In the genomic region with DNA sequence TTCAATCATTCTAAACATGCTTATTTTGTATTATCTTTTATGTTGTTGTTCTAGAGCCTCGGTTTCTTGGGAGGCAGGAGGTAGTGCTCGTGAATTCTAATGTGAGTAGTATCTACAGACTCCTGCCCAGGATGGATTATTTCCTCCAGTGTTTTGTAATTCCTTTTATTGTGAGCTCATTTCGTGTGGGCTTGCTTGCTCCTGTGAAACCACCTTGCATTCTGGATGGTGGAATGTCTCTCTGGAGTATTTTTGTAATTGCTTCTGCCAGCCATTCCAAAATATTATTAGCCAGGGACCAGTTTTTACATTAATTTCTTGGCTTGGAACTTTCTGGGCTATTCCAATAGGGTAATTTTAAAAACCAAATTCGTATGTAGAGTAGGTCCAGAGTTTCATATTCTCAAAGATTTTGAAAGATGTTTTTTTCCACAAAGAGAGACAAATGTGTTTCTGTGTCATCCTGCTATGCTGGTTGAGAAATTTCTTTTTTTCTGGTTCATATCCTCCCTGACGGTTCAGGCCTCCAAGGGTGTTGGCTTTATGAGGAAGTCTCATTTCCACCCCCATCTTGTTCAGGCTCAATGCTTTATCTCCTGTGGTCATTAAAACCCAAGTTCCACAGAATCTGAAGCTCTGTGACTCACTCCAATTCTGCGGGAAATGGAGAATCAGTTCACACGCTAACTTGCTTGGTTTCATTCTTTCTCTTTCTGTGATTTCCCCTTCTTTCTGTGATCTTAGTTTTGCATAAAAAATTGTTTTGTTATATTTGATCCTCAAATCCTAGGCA, we compare ENCODE assay signal across 10 cellular contexts. TPM values are rescaled to one million over a fixed set of nuclear protein-coding genes. Genes with fewer than 3 reads are reported as not detected.
DNase-seq lines count a peak whose midpoint lies in the region; ATAC-seq and TF ChIP-seq lines count a peak whose summit lies in the region.
"Had no signal": no experiment of that assay in that cellular context is flagged by ENCODE, and none has a peak within 500 bp of the region (broad histone marks: within the 10 kb centered on the region; RNA-seq: fewer than 3 reads in every experiment).

No MANE protein-coding gene starts in this region.

- H3K36me3 ChIP-seq in SK-N-SH (replicated peaks in 1 of 2; ENCODE audit: control insufficient read depth in 1 of 2, insufficient read depth in 2 of 2, low read length in 1 of 2): no peaks in the 10 kb centered on the region
- peaks cover 36% of the 10 kb centered on the region for H3K36me3 ChIP-seq in SJSA1
- no peaks in the 10 kb centered on the region for H3K36me3 ChIP-seq in Peyer's patch

- no peak for TF ChIP-seq RAD21 in SK-N-SH (IDR thresholded peaks at IDR 0.05; ENCODE audit: low read length)

- POLR2A ChIA-PET in SK-N-SH (lab: Yijun Ruan, JAX): no interaction called here

- H3K4me3 ChIP-seq in SK-N-SH (ENCODE audit: low read depth in 2 of 2, low read length in 1 of 2) (no peak overlapping the region), SJSA1 (peak overlapping the region; percentile 17), Peyer's patch (no peak overlapping the region)

- TF ChIP-seq POLR2A in Peyer's patch (IDR thresholded peaks at IDR 0.05): no peak

- H4K20me1 ChIP-seq in SK-N-SH (ENCODE audit: insufficient read depth): no peaks in the 10 kb centered on the region

- CTCF ChIA-PET in SK-N-SH (lab: Yijun Ruan, JAX): interaction anchor here (0.6 kb wide), 1 partner anchor 12 kb away, joined by 3 read pairs; no protein-coding TSS in a partner anchor

- H3K9me3 ChIP-seq in SK-N-SH (no peaks in the 10 kb centered on the region), SJSA1 (replicated peaks) (no peaks in the 10 kb centered on the region), Peyer's patch (no peaks in the 10 kb centered on the region)

- ATAC-seq in SK-N-SH treated with all-trans-retinoic acid at 6 μM for 48 hours: no peak; the same call in 2 of the 3 replicates

- H3K4me2 ChIP-seq in SK-N-SH: no peak overlapping the region

- 59% methylated on average over 7 of the region's 7 CpGs for WGBS in SK-N-SH (ENCODE audit: low lambda C conversion rate)

- TF ChIP-seq CTCF in SK-N-SH (IDR thresholded peaks at IDR 0.05): no peak
- TF ChIP-seq CTCF in Peyer's patch (IDR thresholded peaks at IDR 0.05): no peak

- peak overlapping the region; percentile 3; the same call in 1 of the 2 replicates for H2AFZ ChIP-seq in SK-N-SH (ENCODE audit: low read depth)

- peak overlapping the region; percentile 38 to 53; a peak in 3 of 4 replicates for H3K27ac ChIP-seq in SK-N-SH (ENCODE audit: low read depth in 2 of 2, low read length in 1 of 2)
- peak overlapping the region; percentile 99 for H3K27ac ChIP-seq in SJSA1
- peak overlapping the region in 1 of 4 donors; percentile 41 for H3K27ac ChIP-seq in Peyer's patch
- H3K27ac ChIP-seq: 22Rv1 had no signal

- no peak overlapping the region for H3K9ac ChIP-seq in SK-N-SH

- H3K4me1 ChIP-seq in SK-N-SH (ENCODE audit: control insufficient read depth in 1 of 2, insufficient read depth in 2 of 2, low read depth in 1 of 2, low read length in 1 of 2): peaks cover 0 to 8% of the 10 kb centered on the region in 2 experiments; a peak in 3 of 4 replicates
- peaks cover 78% of the 10 kb centered on the region for H3K4me1 ChIP-seq in SJSA1 (replicated peaks)
- H3K4me1 ChIP-seq in Peyer's patch: peaks cover 0 to 6% (median 0%) of the 10 kb centered on the region in 4 donors

- DNase-seq in SK-N-SH (no peak), SJSA1 (ENCODE audit: low read depth in 1 of 2, low spot score in 2 of 2) (peak; percentile 79 to 94), fibroblast of peridontal ligament (ENCODE audit: extremely low read depth) (peak; percentile 95), NCI-H1417 (lab: John Stamatoyannopoulos, UW) (no peak), Peyer's patch (no peak), HuH-7.5 (ENCODE audit: low spot score) (no peak)
- peak in 2 of 3 experiments; percentile 5 to 11 for DNase-seq in stimulated activated CD4-positive, alpha-beta T cell treated with anti-CD3 and anti-CD28 coated beads, TNF-alpha, amount 100 ng/mL, for 24 hours (ENCODE audit: low read depth in 3 of 3)
- DNase-seq: NCI-H446 treated with DMSO at 0.1 percent for 48 hours had no signal

- peaks cover 8% of the 10 kb centered on the region for H3F3A ChIP-seq in SK-N-SH (replicated peaks; ENCODE audit: insufficient read depth)

- H3K27me3 ChIP-seq in SK-N-SH (ENCODE audit: insufficient read depth): no peaks in the 10 kb centered on the region
- no peaks in the 10 kb centered on the region for H3K27me3 ChIP-seq in SJSA1 (replicated peaks)
- no peaks in the 10 kb centered on the region for H3K27me3 ChIP-seq in Peyer's patch

- no peak for TF ChIP-seq EP300 in SK-N-SH (IDR thresholded peaks at IDR 0.05; ENCODE audit: borderline replicate concordance in 1 of 2, low read depth in 1 of 2, low read length in 1 of 2)

- H3K9me2 ChIP-seq in SK-N-SH: no peaks in the 10 kb centered on the region

- no peaks in the 10 kb centered on the region for H3K79me2 ChIP-seq in SK-N-SH (ENCODE audit: insufficient read depth)

TF ChIP-seq in SK-N-SH, 30 proteins besides CTCF, POLR2A, EP300 and RAD21 (continues in another document):
- TF ChIP-seq, protein P1, sequence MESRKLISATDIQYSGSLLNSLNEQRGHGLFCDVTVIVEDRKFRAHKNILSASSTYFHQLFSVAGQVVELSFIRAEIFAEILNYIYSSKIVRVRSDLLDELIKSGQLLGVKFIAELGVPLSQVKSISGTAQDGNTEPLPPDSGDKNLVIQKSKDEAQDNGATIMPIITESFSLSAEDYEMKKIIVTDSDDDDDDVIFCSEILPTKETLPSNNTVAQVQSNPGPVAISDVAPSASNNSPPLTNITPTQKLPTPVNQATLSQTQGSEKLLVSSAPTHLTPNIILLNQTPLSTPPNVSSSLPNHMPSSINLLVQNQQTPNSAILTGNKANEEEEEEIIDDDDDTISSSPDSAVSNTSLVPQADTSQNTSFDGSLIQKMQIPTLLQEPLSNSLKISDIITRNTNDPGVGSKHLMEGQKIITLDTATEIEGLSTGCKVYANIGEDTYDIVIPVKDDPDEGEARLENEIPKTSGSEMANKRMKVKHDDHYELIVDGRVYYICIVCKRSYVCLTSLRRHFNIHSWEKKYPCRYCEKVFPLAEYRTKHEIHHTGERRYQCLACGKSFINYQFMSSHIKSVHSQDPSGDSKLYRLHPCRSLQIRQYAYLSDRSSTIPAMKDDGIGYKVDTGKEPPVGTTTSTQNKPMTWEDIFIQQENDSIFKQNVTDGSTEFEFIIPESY (IDR thresholded peaks at IDR 0.05; ENCODE audit: borderline replicate concordance, low read depth): no peak
- no peak for TF ChIP-seq RXRA (IDR thresholded peaks at IDR 0.05; ENCODE audit: borderline replicate concordance, low read depth)

TF ChIP-seq in SK-N-SH treated with all-trans-retinoic acid at 6 μM for 48 hours, 23 proteins besides CTCF, POLR2A, EP300 and RAD21 (continues in another document):
- TF ChIP-seq ZNF565 (CRISPR knock-in tag; conservative IDR thresholded peaks at IDR 0.05; ENCODE audit: low read depth): no peak
- no peak for TF ChIP-seq ARNTL (CRISPR knock-in tag; IDR thresholded peaks at IDR 0.05; ENCODE audit: borderline replicate concordance, low read depth)
- TF ChIP-seq ISL1 (CRISPR knock-in tag; IDR thresholded peaks at IDR 0.05): no peak
- no peak for TF ChIP-seq PPARA (CRISPR knock-in tag; IDR thresholded peaks at IDR 0.05; ENCODE audit: borderline replicate concordance)
- TF ChIP-seq OSR1 (CRISPR knock-in tag; IDR thresholded peaks at IDR 0.05): no peak
- no peak for TF ChIP-seq SNAI2 (CRISPR knock-in tag; IDR thresholded peaks at IDR 0.05)
- no peak for TF ChIP-seq GLIS3 (CRISPR knock-in tag; IDR thresholded peaks at IDR 0.05)
- TF ChIP-seq, protein P2, sequence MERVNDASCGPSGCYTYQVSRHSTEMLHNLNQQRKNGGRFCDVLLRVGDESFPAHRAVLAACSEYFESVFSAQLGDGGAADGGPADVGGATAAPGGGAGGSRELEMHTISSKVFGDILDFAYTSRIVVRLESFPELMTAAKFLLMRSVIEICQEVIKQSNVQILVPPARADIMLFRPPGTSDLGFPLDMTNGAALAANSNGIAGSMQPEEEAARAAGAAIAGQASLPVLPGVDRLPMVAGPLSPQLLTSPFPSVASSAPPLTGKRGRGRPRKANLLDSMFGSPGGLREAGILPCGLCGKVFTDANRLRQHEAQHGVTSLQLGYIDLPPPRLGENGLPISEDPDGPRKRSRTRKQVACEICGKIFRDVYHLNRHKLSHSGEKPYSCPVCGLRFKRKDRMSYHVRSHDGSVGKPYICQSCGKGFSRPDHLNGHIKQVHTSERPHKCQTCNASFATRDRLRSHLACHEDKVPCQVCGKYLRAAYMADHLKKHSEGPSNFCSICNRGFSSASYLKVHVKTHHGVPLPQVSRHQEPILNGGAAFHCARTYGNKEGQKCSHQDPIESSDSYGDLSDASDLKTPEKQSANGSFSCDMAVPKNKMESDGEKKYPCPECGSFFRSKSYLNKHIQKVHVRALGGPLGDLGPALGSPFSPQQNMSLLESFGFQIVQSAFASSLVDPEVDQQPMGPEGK (CRISPR knock-in tag; IDR thresholded peaks at IDR 0.05; ENCODE audit: borderline replicate concordance): no peak
- no peak for TF ChIP-seq BACH2 (CRISPR knock-in tag; IDR thresholded peaks at IDR 0.05; ENCODE audit: borderline replicate concordance)
- TF ChIP-seq ESRRG (CRISPR knock-in tag; IDR thresholded peaks at IDR 0.05): no peak
- TF ChIP-seq RARB (CRISPR knock-in tag; IDR thresholded peaks at IDR 0.05): no peak
- TF ChIP-seq TOX (CRISPR knock-in tag; IDR thresholded peaks at IDR 0.05; ENCODE audit: borderline replicate concordance): no peak
- TF ChIP-seq, protein P3, sequence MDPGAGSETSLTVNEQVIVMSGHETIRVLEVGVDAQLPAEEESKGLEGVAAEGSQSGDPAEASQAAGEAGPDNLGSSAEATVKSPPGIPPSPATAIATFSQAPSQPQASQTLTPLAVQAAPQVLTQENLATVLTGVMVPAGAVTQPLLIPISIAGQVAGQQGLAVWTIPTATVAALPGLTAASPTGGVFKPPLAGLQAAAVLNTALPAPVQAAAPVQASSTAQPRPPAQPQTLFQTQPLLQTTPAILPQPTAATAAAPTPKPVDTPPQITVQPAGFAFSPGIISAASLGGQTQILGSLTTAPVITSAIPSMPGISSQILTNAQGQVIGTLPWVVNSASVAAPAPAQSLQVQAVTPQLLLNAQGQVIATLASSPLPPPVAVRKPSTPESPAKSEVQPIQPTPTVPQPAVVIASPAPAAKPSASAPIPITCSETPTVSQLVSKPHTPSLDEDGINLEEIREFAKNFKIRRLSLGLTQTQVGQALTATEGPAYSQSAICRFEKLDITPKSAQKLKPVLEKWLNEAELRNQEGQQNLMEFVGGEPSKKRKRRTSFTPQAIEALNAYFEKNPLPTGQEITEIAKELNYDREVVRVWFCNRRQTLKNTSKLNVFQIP (CRISPR knock-in tag; IDR thresholded peaks at IDR 0.05; ENCODE audit: borderline replicate concordance, low read depth): no peak
- no peak for TF ChIP-seq ZNF8 (CRISPR knock-in tag; IDR thresholded peaks at IDR 0.05)

RNA-seq across cellular contexts. Expression of a gene that starts 41.7 kb away (rescaled TPM):
- 299 and 303 TPM in 2 replicates for polyA plus RNA-seq in SK-N-SH (2012; rRNA removed)
- 269 and 329 TPM in 2 replicates for polyA plus RNA-seq in SK-N-SH (2012; cell fraction: cytosol; rRNA removed)
- 304 and 462 TPM in 2 replicates for polyA plus RNA-seq in SK-N-SH (2012; cell fraction: nucleus; rRNA removed)
- total RNA-seq in SJSA1 (2014; rRNA removed; shearing (Covaris generic)): 411 and 544 TPM in 2 replicates
- 100 to 1,000 TPM in 1 of 4 donors, 10 to 100 TPM in 3; 39.2 to 536 (median 83.1) TPM for total RNA-seq in Peyer's patch

Comparison
In these comparisons a context has a peak if more than half of its experiments do, and no peak if none do; other contexts are left out.
1. DNase-seq: peak in SJSA1 (2 of 2), fibroblast of peridontal ligament (single experiment) and stimulated activated CD4-positive, alpha-beta T cell treated with anti-CD3 and anti-CD28 coated beads, TNF-alpha, amount 100 ng/mL, for 24 hours (2 of 3); none in SK-N-SH (single experiment), NCI-H1417 (0 of 3), Peyer's patch (0 of 3) and HuH-7.5 (single experiment).